1 cellular context compared by ENCODE assay signal in the genomic region with DNA sequence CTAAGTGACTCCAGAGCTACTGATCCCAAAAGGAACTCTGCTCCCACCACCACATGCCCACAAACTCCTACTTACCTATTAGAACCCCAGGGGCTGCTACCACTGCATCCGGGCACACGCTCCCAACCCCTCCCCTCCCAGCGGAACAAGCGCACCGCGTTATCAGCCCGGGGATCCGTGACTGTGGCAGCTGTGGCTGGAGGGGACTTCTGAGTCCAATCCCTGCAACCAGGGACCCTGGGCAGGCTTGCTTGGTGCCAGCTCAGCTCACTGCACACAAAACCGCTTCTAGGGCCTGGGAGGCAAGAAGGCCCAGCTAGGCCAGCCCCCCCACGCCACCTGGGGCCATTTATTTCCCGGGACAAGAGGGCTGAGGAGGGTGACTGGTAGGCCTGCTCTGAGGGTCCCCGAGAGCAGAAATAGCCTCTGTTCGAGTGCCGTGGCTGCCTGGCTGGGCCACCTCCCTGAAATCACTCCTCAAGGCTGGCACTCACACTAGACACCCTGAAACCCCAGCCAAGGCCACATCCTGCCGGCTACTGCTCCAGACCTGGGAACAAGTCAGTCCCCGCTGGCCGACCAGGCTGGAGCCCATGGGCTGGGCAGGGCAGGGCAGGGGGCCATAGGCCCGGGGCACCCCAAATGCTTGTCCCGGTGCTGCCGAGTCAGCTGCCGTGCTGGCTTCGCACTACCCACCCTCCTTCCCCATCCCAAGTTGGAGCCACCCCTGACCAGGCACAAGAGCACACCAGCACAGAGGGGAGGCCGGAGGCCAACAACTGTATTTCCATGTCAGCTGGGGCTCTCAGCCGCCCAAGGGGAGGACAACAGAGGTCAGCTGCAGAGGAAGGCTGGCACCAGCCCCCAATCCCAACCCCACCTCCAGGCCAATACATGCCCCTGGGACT.
TF ChIP-seq lines count a peak whose summit lies in the region.

No MANE protein-coding gene starts in this region.

TF ChIP-seq in HEK293T, 16 proteins besides CTCF, POLR2A, EP300 and RAD21:
- no peak for TF ChIP-seq TARDBP (IDR thresholded peaks at IDR 0.05)
TF ChIP-seq in HEK293T: peak in this region for 0.
